12 cellular contexts compared by ENCODE assay signal in genomic region chr10:110457851-110458582, GRCh38. TPM values are rescaled to one million over a fixed set of nuclear protein-coding genes. Genes with fewer than 3 reads are reported as not detected.
DNase-seq lines count a peak whose midpoint lies in the region; ATAC-seq and TF ChIP-seq lines count a peak whose summit lies in the region.
"Had no signal": no experiment of that assay in that cellular context is flagged by ENCODE, and none has a peak within 500 bp of the region (broad histone marks: within the 10 kb centered on the region; RNA-seq: fewer than 3 reads in every experiment).

No MANE protein-coding gene starts in this region.

- H3K4me1 Mint-ChIP-seq in CD8-positive, alpha-beta memory T cell, result peaks cover 42 to 54% (median 48%) of the 10 kb centered on the region in 3 donors
- H3K4me1 Mint-ChIP-seq in natural killer cell, result peaks cover 67 to 68% of the 10 kb centered on the region in 2 donors

- CTCF ChIA-PET in CD8-positive, alpha-beta memory T cell (lab: Charles Lee), result no interaction called here

- H3K36me3 ChIP-seq in CD8-positive, alpha-beta memory T cell (ENCODE audit: insufficient read depth, low read length), result no peaks in the 10 kb centered on the region
- no peaks in the 10 kb centered on the region for H3K36me3 ChIP-seq in Peyer's patch
- H3K36me3 ChIP-seq: brain microvascular endothelial cell had no signal

- no peak for TF ChIP-seq CTCF in Peyer's patch (IDR thresholded peaks at IDR 0.05)
- no peak for TF ChIP-seq CTCF in natural killer cell (IDR thresholded peaks at IDR 0.05)

- intact Hi-C loops in natural killer cell (cut with micrococcal nuclease), result no loop called here

- TF ChIP-seq POLR2A in Peyer's patch (IDR thresholded peaks at IDR 0.05), result no peak

- ATAC-seq in GM19395 (IDR thresholded peaks at IDR 0.05; ENCODE audit: unreplicated experiment) (peak; percentile 46), natural killer cell (peak; percentile 49 to 65 (median 52)), HG03571 (IDR thresholded peaks at IDR 0.05; ENCODE audit: unreplicated experiment) (no peak), HG02610 (IDR thresholded peaks at IDR 0.05; ENCODE audit: unreplicated experiment) (no peak)

- no peak for DNase-seq in CD8-positive, alpha-beta memory T cell
- DNase-seq in Peyer's patch, result peak in 2 of 3 donors; percentile 61
- no peak for DNase-seq in natural killer cell
- no peak for DNase-seq in A172 (ENCODE audit: low spot score)
- no peak for DNase-seq in kidney glomerular epithelial cell (lab: John Stamatoyannopoulos, UW)
- DNase-seq: activated T-cell treated with anti-CD3 and anti-CD28 coated beads, Interleukin-2, amount 50 U/mL, for 24 hours; brain microvascular endothelial cell; NCI-H187 treated with DMSO at 0.1 percent for 48 hours had no signal

- H3K9me3 Mint-ChIP-seq in CD8-positive, alpha-beta memory T cell, result no peaks in the 10 kb centered on the region
- H3K9me3 Mint-ChIP-seq in natural killer cell, result no peaks in the 10 kb centered on the region
- H3K9me3 Mint-ChIP-seq: activated T-cell treated with anti-CD3 and anti-CD28 coated beads, Interleukin-2, amount 50 U/mL, for 24 hours had no signal

- peak overlapping the region in 5 of 7 donors; percentile 43 to 72 (median 67) for H3K4me3 Mint-ChIP-seq in CD8-positive, alpha-beta memory T cell
- peak overlapping the region; percentile 77 for H3K4me3 Mint-ChIP-seq in natural killer cell
- H3K4me3 Mint-ChIP-seq: activated T-cell treated with anti-CD3 and anti-CD28 coated beads, Interleukin-2, amount 50 U/mL, for 24 hours had no signal

- H3K27me3 Mint-ChIP-seq in CD8-positive, alpha-beta memory T cell, result no peaks in the 10 kb centered on the region
- no peaks in the 10 kb centered on the region for H3K27me3 Mint-ChIP-seq in natural killer cell (ENCODE audit: low read depth in 2 of 2)
- H3K27me3 Mint-ChIP-seq: activated T-cell treated with anti-CD3 and anti-CD28 coated beads, Interleukin-2, amount 50 U/mL, for 24 hours had no signal

- H3K36me3 Mint-ChIP-seq in CD8-positive, alpha-beta memory T cell, result no peaks in the 10 kb centered on the region
- no peaks in the 10 kb centered on the region for H3K36me3 Mint-ChIP-seq in natural killer cell

- peaks cover 19% of the 10 kb centered on the region for H3K4me1 ChIP-seq in CD8-positive, alpha-beta memory T cell (ENCODE audit: insufficient read depth, low read length)
- peaks cover 0 to 21% (median 7%) of the 10 kb centered on the region in 4 donors for H3K4me1 ChIP-seq in Peyer's patch

- no peaks in the 10 kb centered on the region for H3K9me3 ChIP-seq in CD8-positive, alpha-beta memory T cell (ENCODE audit: low read length)
- no peaks in the 10 kb centered on the region for H3K9me3 ChIP-seq in Peyer's patch

- H3K27ac ChIP-seq in CD8-positive, alpha-beta memory T cell (ENCODE audit: low read depth, low read length), result no peak overlapping the region
- H3K27ac ChIP-seq in Peyer's patch, result peak overlapping the region in 1 of 4 donors; percentile 33
- H3K27ac ChIP-seq: brain microvascular endothelial cell, epithelial cell of prostate had no signal

- POLR2A ChIA-PET in CD8-positive, alpha-beta memory T cell (lab: Charles Lee), result no interaction called here

- peak overlapping the region in 7 of 8 donors; percentile 2 to 93 (median 30) for H3K27ac Mint-ChIP-seq in CD8-positive, alpha-beta memory T cell
- H3K27ac Mint-ChIP-seq in natural killer cell, result peak overlapping the region; percentile 78 to 89

- H3K4me3 ChIP-seq in CD8-positive, alpha-beta memory T cell (ENCODE audit: low read length), result no peak overlapping the region
- no peak overlapping the region for H3K4me3 ChIP-seq in Peyer's patch

- H3K27me3 ChIP-seq in CD8-positive, alpha-beta memory T cell (ENCODE audit: insufficient read depth, low read length, poor library complexity, severe bottlenecking), result no peaks in the 10 kb centered on the region
- H3K27me3 ChIP-seq in Peyer's patch, result no peaks in the 10 kb centered on the region
- H3K27me3 ChIP-seq: brain microvascular endothelial cell had no signal

RNA-seq across cellular contexts. Expression of gene DUSP5, which starts 39.7 kb away (rescaled TPM):
- total RNA-seq in CD8-positive, alpha-beta memory T cell, result 10 to 100 TPM; 68.5 to 69.8 TPM
- 3.0 TPM for polyA plus RNA-seq in CD8-positive, alpha-beta memory T cell
- total RNA-seq in Peyer's patch, result 10 to 100 TPM; 22.1 to 33.8 (median 26.3) TPM
- 10 to 100 TPM; 56.3 to 98.9 (median 69.6) TPM for total RNA-seq in natural killer cell
- total RNA-seq in A172 (2014; rRNA removed; shearing (Covaris generic)), result 6.8 and 9.5 TPM in 2 replicates

Comparison
In these comparisons a context has a peak if more than half of its experiments do, and no peak if none do; other contexts are left out.
1. DNase-seq: peak in Peyer's patch (2 of 3); none in CD8-positive, alpha-beta memory T cell (0 of 5), natural killer cell (single experiment), A172 (single experiment) and kidney glomerular epithelial cell (single experiment).
2. ATAC-seq: peak in GM19395 (single experiment) and natural killer cell (3 of 3); none in HG03571 (single experiment) and HG02610 (single experiment).